In the genomic region with DNA sequence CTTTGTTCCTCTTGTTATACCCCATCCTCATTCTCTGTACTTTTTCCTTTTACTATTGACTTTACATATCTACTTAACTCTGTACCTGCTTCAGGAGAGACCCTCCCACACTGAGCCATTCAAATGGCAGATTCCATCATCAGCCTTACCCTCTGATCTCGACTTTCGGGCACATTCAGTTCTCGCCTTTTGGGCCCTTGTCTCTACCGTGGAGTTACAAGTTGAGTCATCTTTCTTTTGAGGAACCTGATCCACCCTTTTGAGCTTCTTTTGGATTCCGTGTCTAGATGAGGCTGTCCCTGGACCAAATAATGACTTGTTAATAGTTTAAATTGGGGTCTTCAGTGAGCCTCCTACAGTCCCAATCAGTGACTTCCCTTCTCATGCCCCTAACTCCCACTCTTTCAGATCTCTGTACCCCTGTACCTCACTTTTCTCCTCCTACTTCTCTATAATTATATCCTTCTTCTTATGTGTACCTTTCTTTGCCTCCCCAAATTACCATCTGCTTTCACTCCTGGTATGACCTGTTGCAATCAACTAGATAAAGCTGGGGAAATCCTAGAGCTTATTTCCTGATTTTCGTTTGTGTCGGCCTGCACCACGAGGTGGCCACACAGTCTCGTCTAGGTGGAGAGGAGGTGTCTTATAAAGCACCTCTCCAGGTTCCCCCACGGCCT, we compare ENCODE assay signal across 11 cellular contexts. TPM values are rescaled to one million over a fixed set of nuclear protein-coding genes. Genes with fewer than 3 reads are reported as not detected.
DNase-seq lines count a peak whose midpoint lies in the region; ATAC-seq, FAIRE-seq and TF ChIP-seq lines count a peak whose summit lies in the region.
"Had no signal": no experiment of that assay in that cellular context is flagged by ENCODE, and none has a peak within 500 bp of the region (broad histone marks: within the 10 kb centered on the region; RNA-seq: fewer than 3 reads in every experiment).

No MANE protein-coding gene starts in this region.

- no TSS peak for BruUV-seq in K562 (replicated peaks; lab: Mats Ljungman, UMichigan)

- no peaks in the 10 kb centered on the region for H3K9me1 ChIP-seq in K562 (ENCODE audit: control insufficient read depth, insufficient read depth, low read length)

- no peak overlapping the region for H3K9ac ChIP-seq in K562 (ENCODE audit: insufficient read depth in 1 of 2, low read depth in 2 of 2, low read length in 2 of 2)
- H3K9ac ChIP-seq: neural progenitor cell had no signal

- H4K20me1 ChIP-seq in K562 (replicated peaks; ENCODE audit: control insufficient read depth, insufficient read depth, low read length) = no peaks in the 10 kb centered on the region

- intact Hi-C loops in K562 (cut with micrococcal nuclease) = no loop called here

- CTCF ChIA-PET in K562 (lab: Yijun Ruan, JAX; ENCODE audit: low intra/inter-chr PET ratio) = no interaction called here

- peak in 1 of 3 experiments; percentile 25; a peak in 1 of 6 replicates for TF ChIP-seq CTCF in K562 (IDR thresholded peaks at IDR 0.05 in 2 of 3, conservative IDR thresholded peaks at IDR 0.05 in 1 of 3; ENCODE audit: insufficient read depth in 2 of 3, low read depth in 1 of 3, low read length in 3 of 3)

- H3K27ac ChIP-seq in K562 (ENCODE audit: extremely low read depth, low read depth, low read length) = no peak overlapping the region
- H3K27ac ChIP-seq: neural progenitor cell had no signal

- H3K4me2 ChIP-seq in K562 (ENCODE audit: insufficient read depth, low read length) = no peak overlapping the region
- H3K4me2 ChIP-seq: neural progenitor cell had no signal

- 32% methylated on average over 9 of the region's 10 CpGs for WGBS in K562 (ENCODE audit: insufficient coverage, low coverage, missing lambda C conversion rate)

- no peak for TF ChIP-seq EP300 in K562 (IDR thresholded peaks at IDR 0.05; ENCODE audit: low read length)

- in situ Hi-C loops in K562 (cut with MboI) = no loop called here

- no peak overlapping the region for H2AFZ ChIP-seq in K562 (ENCODE audit: low read depth, low read length)
- H2AFZ ChIP-seq: neural progenitor cell had no signal

- H3K36me3 ChIP-seq in K562 (ENCODE audit: control insufficient read depth, insufficient read depth, low read length) = no peaks in the 10 kb centered on the region
- H3K36me3 ChIP-seq: neural progenitor cell had no signal

- FAIRE-seq in K562 (lab: Jason Lieb, UNC) = no peak

- H3K9me3 ChIP-seq in K562 (replicated peaks; ENCODE audit: control insufficient read depth, insufficient read depth, low read depth, low read length) = no peaks in the 10 kb centered on the region

- no peaks in the 10 kb centered on the region for H3K79me2 ChIP-seq in K562 (ENCODE audit: control insufficient read depth, insufficient read depth, low read length)

- ATAC-seq in GM18517 (IDR thresholded peaks at IDR 0.05; ENCODE audit: unreplicated experiment) (peak; percentile 32), GM21423 (IDR thresholded peaks at IDR 0.05; ENCODE audit: unreplicated experiment) (peak; percentile 38), HG03460 (IDR thresholded peaks at IDR 0.05; ENCODE audit: unreplicated experiment) (peak; percentile 46), K562 (peak; percentile 41; the same call in 1 of the 3 replicates)

- no peak for TF ChIP-seq RAD21 in K562 (CRISPR knock-in tag; conservative IDR thresholded peaks at IDR 0.05 in 1 of 2, IDR thresholded peaks at IDR 0.05 in 1 of 2)

- H3K27me3 ChIP-seq in K562 (ENCODE audit: control insufficient read depth in 2 of 2, insufficient read depth in 2 of 2, low read length in 2 of 2) = no peaks in the 10 kb centered on the region
- H3K27me3 ChIP-seq: neural progenitor cell had no signal

- no peak for TF ChIP-seq POLR2A in K562 (conservative IDR thresholded peaks at IDR 0.05)

- no peaks in the 10 kb centered on the region for H3K4me1 ChIP-seq in K562 (replicated peaks in 1 of 2; ENCODE audit: control insufficient read depth in 2 of 2, insufficient read depth in 2 of 2, low read length in 2 of 2)
- H3K4me1 ChIP-seq: neural progenitor cell had no signal

- POLR2A ChIA-PET in K562 (lab: Yijun Ruan, JAX) = no interaction called here

- peak in 1 of 4 experiments; percentile 3 for DNase-seq in K562 (ENCODE audit: extremely low read depth in 1 of 4, low spot score in 3 of 4)
- no peak for DNase-seq in AG08396 (ENCODE audit: low spot score)
- DNase-seq in HuH-7.5 (ENCODE audit: low spot score) = no peak
- no peak for DNase-seq in UCSD-AML1 (lab: John Stamatoyannopoulos, UW; ENCODE audit: unreplicated experiment)
- no peak for DNase-seq in NCI-H526 treated with DMSO at 0.1 percent for 48 hours (lab: John Stamatoyannopoulos, UW)
- DNase-seq: activated CD8-positive, alpha-beta memory T cell treated with anti-CD3 and anti-CD28 coated beads, Interleukin-2, amount 50 U/mL, for 48 hours; NCI-H345 had no signal

- no peak overlapping the region for H3K4me3 ChIP-seq in K562
- H3K4me3 ChIP-seq: neural progenitor cell had no signal

TF ChIP-seq in K562, 482 proteins besides CTCF, POLR2A, EP300 and RAD21 (continues in another document):
- TF ChIP-seq, protein P1, sequence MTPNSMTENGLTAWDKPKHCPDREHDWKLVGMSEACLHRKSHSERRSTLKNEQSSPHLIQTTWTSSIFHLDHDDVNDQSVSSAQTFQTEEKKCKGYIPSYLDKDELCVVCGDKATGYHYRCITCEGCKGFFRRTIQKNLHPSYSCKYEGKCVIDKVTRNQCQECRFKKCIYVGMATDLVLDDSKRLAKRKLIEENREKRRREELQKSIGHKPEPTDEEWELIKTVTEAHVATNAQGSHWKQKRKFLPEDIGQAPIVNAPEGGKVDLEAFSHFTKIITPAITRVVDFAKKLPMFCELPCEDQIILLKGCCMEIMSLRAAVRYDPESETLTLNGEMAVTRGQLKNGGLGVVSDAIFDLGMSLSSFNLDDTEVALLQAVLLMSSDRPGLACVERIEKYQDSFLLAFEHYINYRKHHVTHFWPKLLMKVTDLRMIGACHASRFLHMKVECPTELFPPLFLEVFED (CRISPR knock-in tag; conservative IDR thresholded peaks at IDR 0.05) = no peak
- TF ChIP-seq MYC (IDR thresholded peaks at IDR 0.05; ENCODE audit: low read depth, low read length) (no peak), MYC (CRISPR knock-in tag; IDR thresholded peaks at IDR 0.05; ENCODE audit: borderline replicate concordance, low read depth) (no peak), MEIS2 (IDR thresholded peaks at IDR 0.05; ENCODE audit: partially characterized antibody) (no peak), ZNF124 (CRISPR knock-in tag; IDR thresholded peaks at IDR 0.05) (no peak), SMC3 (conservative IDR thresholded peaks at IDR 0.05; ENCODE audit: insufficient read depth, low read depth, low read length) (no peak)

RNA-seq across cellular contexts. Expression of a gene that starts 17.2 kb away (rescaled TPM):
- total RNA-seq in K562 (2011; cell fraction: chromatin; rRNA removed; ENCODE audit: low replicate concordance) = 4.6 and 5.1 TPM in 2 replicates
- 1.2 and 2.2 TPM in 2 replicates for total RNA-seq in K562 (2011; cell fraction: nucleolus; rRNA removed)
- 4.7 and 6.5 TPM in 2 replicates for total RNA-seq in K562 (2011; cell fraction: nucleoplasm; rRNA removed)
- total RNA-seq in K562 (2014; rRNA removed) = 4.9 and 11.0 TPM in 2 replicates
- total RNA-seq in K562 (2014; rRNA removed; fragmentation: Illumina TruSeq; extraction: Trizol) = 7.1 and 7.8 TPM in 2 replicates
- total RNA-seq in K562 (2015; rRNA removed; fragmentation: Illumina TruSeq; extraction: Trizol) = 4.1 and 6.7 TPM in 2 replicates
- total RNA-seq in K562 (2021) = 5.1 and 6.4 TPM in 2 replicates
- 0.92 and 3.6 TPM in 2 replicates for polyA plus RNA-seq in K562 (2011; rRNA removed)
- polyA plus RNA-seq in K562 (2011; cell fraction: cytosol; rRNA removed) = 1.2 and 3.7 TPM in 2 replicates
- polyA plus RNA-seq in K562 (2011; cell fraction: nucleus; rRNA removed) = 1.7 and 5.5 TPM in 2 replicates
- polyA plus RNA-seq in K562 (2012) = 6.1 and 9.3 TPM in 2 replicates
- 7.9 and 8.8 TPM in 2 replicates for polyA plus RNA-seq in K562 (2014; fragmentation: Illumina TruSeq; extraction: Trizol)
- 1 to 10 TPM; 7.6 to 8.5 TPM for polyA plus RNA-seq in K562 (2014; fragmentation: Nextera tagmentation; extraction: Ambion mirVana)
- 2.8 and 3.9 TPM in 2 replicates for polyA plus RNA-seq in K562 (2014; rRNA removed)
- 2.0 and 2.5 TPM in 2 replicates for polyA minus RNA-seq in K562 (2011; rRNA and poly(A)+ RNA removed)
- 1.5 TPM in 1 of 2 replicates, not detected in the other for polyA minus RNA-seq in K562 (2011; cell fraction: cytosol; rRNA and poly(A)+ RNA removed)
- 1.00 and 2.4 TPM in 2 replicates for polyA minus RNA-seq in K562 (2011; cell fraction: nucleus; rRNA and poly(A)+ RNA removed)

RNA-seq across cellular contexts. Expression of a gene that starts 23.0 kb away (rescaled TPM):
- total RNA-seq in K562 (2011; cell fraction: chromatin; rRNA removed; ENCODE audit: low replicate concordance) = 4.1 and 5.6 TPM in 2 replicates
- 1.8 TPM in 2 replicates for total RNA-seq in K562 (2011; cell fraction: nucleolus; rRNA removed)
- total RNA-seq in K562 (2011; cell fraction: nucleoplasm; rRNA removed) = 2.7 and 3.7 TPM in 2 replicates
- total RNA-seq in K562 (2014; rRNA removed) (not detected in 2 replicates), K562 (2014; rRNA removed; fragmentation: Illumina TruSeq; extraction: Trizol) (0.41 and 0.65 TPM in 2 replicates), K562 (2015; rRNA removed; fragmentation: Illumina TruSeq; extraction: Trizol) (0.65 TPM in 1 of 2 replicates, not detected in the other), K562 (2021) (0.25 and 0.35 TPM in 2 replicates)
- polyA plus RNA-seq in K562 (2011; rRNA removed) (1.0 and 1.6 TPM in 2 replicates), K562 (2014; fragmentation: Illumina TruSeq; extraction: Trizol) (0.49 TPM in 1 of 2 replicates, not detected in the other), K562 (2014; fragmentation: Nextera tagmentation; extraction: Ambion mirVana) (under 1 TPM; 0.04 to 0.35 TPM), K562 (2014; rRNA removed) (0.19 and 1.1 TPM in 2 replicates)
- 0.31 TPM in 1 of 2 replicates, not detected in the other for polyA plus RNA-seq in K562 (2011; cell fraction: cytosol; rRNA removed)
- polyA plus RNA-seq in K562 (2011; cell fraction: nucleus; rRNA removed) = 3.9 and 4.7 TPM in 2 replicates
- 0.38 and 1.0 TPM in 2 replicates for polyA plus RNA-seq in K562 (2012)
- polyA minus RNA-seq in K562 (2011; rRNA and poly(A)+ RNA removed) = 0.81 and 1.4 TPM in 2 replicates
- polyA minus RNA-seq in K562 (2011; cell fraction: cytosol; rRNA and poly(A)+ RNA removed) = not detected in 2 replicates
- 1.5 and 4.9 TPM in 2 replicates for polyA minus RNA-seq in K562 (2011; cell fraction: nucleus; rRNA and poly(A)+ RNA removed)
